ENCODE assay signal across 27 cellular contexts in genomic region chr3:52514576-52514975, GRCh38. TPM values are rescaled to one million over a fixed set of nuclear protein-coding genes. Genes with fewer than 3 reads are reported as not detected.
"Had no signal": no experiment of that assay in that cellular context is flagged by ENCODE, and none has a peak within 500 bp of the region (broad histone marks: within the 10 kb centered on the region; RNA-seq: fewer than 3 reads in every experiment).

No MANE protein-coding gene starts in this region.

- H3K4me3 Mint-ChIP-seq: naive thymus-derived CD4-positive, alpha-beta T cell; natural killer cell; nephron; stimulated activated effector memory CD8-positive, alpha-beta T cell treated with anti-CD3 and anti-CD28 coated beads, Interleukin-12 subunit alpha, Interleukin-12 subunit beta, amount 100 ng/mL, for 72 hours; stimulated activated naive B cell treated with anti-CD40 and anti-IgM and Interleukin-4, amounts not matched to agents 10 μg/mL and 1 μg/mL and 100 μg/mL, for 72 hours; stimulated activated naive CD8-positive, alpha-beta T cell treated with anti-CD3 and anti-CD28 coated beads, Interleukin-15, Interleukin-2, amounts not matched to agents 100 ng/mL and 50 ng/mL, for 24 hours; type B pancreatic cell had no signal

- H3K4me1 Mint-ChIP-seq: natural killer cell; nephron; stimulated activated effector memory CD8-positive, alpha-beta T cell treated with anti-CD3 and anti-CD28 coated beads, Interleukin-12 subunit alpha, Interleukin-12 subunit beta, amount 100 ng/mL, for 72 hours; stimulated activated naive B cell treated with anti-CD40 and anti-IgM and Interleukin-4, amounts not matched to agents 10 μg/mL and 1 μg/mL and 100 μg/mL, for 72 hours had no signal

- H3K79me2 ChIP-seq: parathyroid adenoma had no signal

- H3K36me3 ChIP-seq: ovary, tibial artery, transverse colon, uterus had no signal

- H3K27me3 Mint-ChIP-seq: naive thymus-derived CD4-positive, alpha-beta T cell; stimulated activated naive B cell treated with anti-CD40 and anti-IgM and Interleukin-4, amounts not matched to agents 10 μg/mL and 1 μg/mL and 100 μg/mL, for 72 hours; stimulated activated naive CD8-positive, alpha-beta T cell treated with anti-CD3 and anti-CD28 coated beads, Interleukin-15, Interleukin-2, amounts not matched to agents 100 ng/mL and 50 ng/mL, for 24 hours had no signal

- H3K27ac Mint-ChIP-seq: naive thymus-derived CD4-positive, alpha-beta T cell; natural killer cell; nephron; progenitor cell of endocrine pancreas; stimulated activated naive B cell treated with anti-CD40 and anti-IgM and Interleukin-4, amounts not matched to agents 10 μg/mL and 1 μg/mL and 100 μg/mL, for 72 hours; stimulated activated naive CD8-positive, alpha-beta T cell treated with anti-CD3 and anti-CD28 coated beads, Interleukin-15, Interleukin-2, amounts not matched to agents 100 ng/mL and 50 ng/mL, for 24 hours; type B pancreatic cell had no signal

- H3K4me3 ChIP-seq: ovary, psoas muscle, skin epidermis, smooth muscle cell, spleen, stomach, tibial artery, transverse colon, upper lobe of right lung, uterus had no signal

- H3K9me3 ChIP-seq: ovary, psoas muscle, spleen, stomach, tibial artery, transverse colon, upper lobe of right lung, uterus had no signal

- H3K4me1 ChIP-seq: parathyroid adenoma, psoas muscle, upper lobe of right lung, uterus had no signal

- DNase-seq: naive thymus-derived CD4-positive, alpha-beta T cell; natural killer cell; occipital lobe; ovary; posterior cingulate gyrus; psoas muscle; right cardiac atrium; spleen; stimulated activated CD4-positive, alpha-beta T cell treated with anti-CD3 and anti-CD28 coated beads, Interleukin-12 subunit alpha, Interleukin-12 subunit beta, amount 100 ng/mL, for 4 hours; stimulated activated CD4-positive, alpha-beta T cell treated with anti-CD3 and anti-CD28 coated beads, Interleukin-1b, Interleukin-23, amount 100 ng/mL, for 48 hours; stimulated activated CD4-positive, alpha-beta T cell treated with anti-CD3 and anti-CD28 coated beads, Interleukin-4, amount 100 ng/mL, for 24 hours; stimulated activated naive B cell treated with anti-CD40 and anti-IgM and Interleukin-4, amounts not matched to agents 10 μg/mL and 1 μg/mL and 100 μg/mL, for 72 hours; stimulated activated naive CD4-positive, alpha-beta T cell treated with Interleukin-2 at 50 U/mL for 16 hours; stomach; tibial artery; transverse colon; upper lobe of right lung; uterus had no signal

- H3K27ac ChIP-seq: ovary, parathyroid adenoma, psoas muscle, skin epidermis, stomach, tibial artery, transverse colon, upper lobe of right lung, uterus had no signal

- H3K36me3 Mint-ChIP-seq: naive thymus-derived CD4-positive, alpha-beta T cell; natural killer cell; stimulated activated effector memory CD8-positive, alpha-beta T cell treated with anti-CD3 and anti-CD28 coated beads, Interleukin-12 subunit alpha, Interleukin-12 subunit beta, amount 100 ng/mL, for 72 hours; stimulated activated naive B cell treated with anti-CD40 and anti-IgM and Interleukin-4, amounts not matched to agents 10 μg/mL and 1 μg/mL and 100 μg/mL, for 72 hours; type B pancreatic cell had no signal

- H2AFZ ChIP-seq: parathyroid adenoma had no signal

- H3K4me2 ChIP-seq: smooth muscle cell had no signal

- H3K9ac ChIP-seq: parathyroid adenoma had no signal

- ATAC-seq: naive thymus-derived CD4-positive, alpha-beta T cell; natural killer cell; psoas muscle; sciatic nerve; stimulated activated effector memory CD8-positive, alpha-beta T cell treated with anti-CD3 and anti-CD28 coated beads, Interleukin-12 subunit alpha, Interleukin-12 subunit beta, amount 100 ng/mL, for 72 hours; stimulated activated naive B cell treated with anti-CD40 and anti-IgM and Interleukin-4, amounts not matched to agents 10 μg/mL and 1 μg/mL and 100 μg/mL, for 72 hours; upper lobe of right lung had no signal

- H3K9me3 Mint-ChIP-seq: natural killer cell; nephron; stimulated activated effector memory CD8-positive, alpha-beta T cell treated with anti-CD3 and anti-CD28 coated beads, Interleukin-12 subunit alpha, Interleukin-12 subunit beta, amount 100 ng/mL, for 72 hours; stimulated activated naive CD8-positive, alpha-beta T cell treated with anti-CD3 and anti-CD28 coated beads, Interleukin-15, Interleukin-2, amounts not matched to agents 100 ng/mL and 50 ng/mL, for 24 hours; type B pancreatic cell had no signal

- H3K27me3 ChIP-seq: ovary, spleen, stomach, tibial artery, transverse colon, upper lobe of right lung, uterus had no signal

RNA-seq across cellular contexts. Expression of gene STAB1, which starts 19.4 kb away (rescaled TPM):
- polyA plus RNA-seq: naive thymus-derived CD4-positive, alpha-beta T cell had no signal
